Comparison of ENCODE assay signal across 26 cellular contexts in the genomic region with DNA sequence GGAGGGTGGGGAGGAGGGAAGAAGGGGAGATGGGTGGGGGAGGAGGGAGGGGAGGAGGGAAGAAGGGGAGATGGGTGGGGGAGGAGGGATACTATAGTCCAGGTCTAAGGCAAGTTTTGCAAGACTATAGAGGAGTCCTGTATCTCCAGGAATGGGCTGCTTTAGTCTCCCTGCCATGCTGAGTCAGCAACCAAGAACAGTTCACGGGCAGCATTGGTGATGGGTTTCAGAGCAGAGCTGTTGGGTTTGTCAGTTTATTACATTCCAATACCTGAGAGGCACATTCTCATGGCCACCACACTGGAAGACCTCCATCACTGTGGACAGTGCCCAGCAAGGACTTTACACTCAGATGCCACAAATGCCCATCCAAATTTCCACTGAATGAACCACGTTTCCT.
"Had no signal": no experiment of that assay in that cellular context is flagged by ENCODE, and none has a peak within 500 bp of the region (broad histone marks: within the 10 kb centered on the region; RNA-seq: fewer than 3 reads in every experiment).

No MANE protein-coding gene starts in this region.

- H3K27ac ChIP-seq: colonic mucosa, epithelial cell of prostate, esophagus squamous epithelium, gastrocnemius medialis, heart right ventricle, left lung, lower lobe of right lung had no signal

- H3K36me3 ChIP-seq: colonic mucosa, esophagus squamous epithelium, gastrocnemius medialis, heart right ventricle, left lung, lower lobe of right lung had no signal

- ATAC-seq: effector memory CD8-positive, alpha-beta T cell; esophagus mucosa; gastrocnemius medialis; heart right ventricle; left cardiac atrium; left lung; left ventricle myocardium superior; lower lobe of right lung; mucosa of descending colon had no signal

- H3K4me3 ChIP-seq: colonic mucosa, esophagus squamous epithelium, gastrocnemius medialis, heart right ventricle, left lung, lower lobe of right lung, mucosa of descending colon had no signal

- H3K4me1 ChIP-seq: colonic mucosa, esophagus squamous epithelium, gastrocnemius medialis, heart right ventricle, left lung, lower lobe of right lung had no signal

- DNase-seq: colonic mucosa; cortex of kidney; effector CD8-positive, alpha-beta T cell; effector memory CD8-positive, alpha-beta T cell; endodermal cell; erythroblast; esophagus squamous epithelium; foreskin fibroblast; foreskin melanocyte; gastrocnemius medialis; glutamatergic neuron; head of caudate nucleus; heart right ventricle; hippocampal formation; left cardiac atrium; left lung; left ventricle myocardium superior; lower lobe of right lung; mesenchymal stem cell; mucosa of descending colon; naive B cell had no signal

- FAIRE-seq: endometrium, islet of Langerhans, keratinocyte had no signal

- H3K27me3 ChIP-seq: colonic mucosa, esophagus squamous epithelium, gastrocnemius medialis, left lung had no signal

- H3K9me3 ChIP-seq: colonic mucosa, esophagus squamous epithelium, gastrocnemius medialis, left lung, lower lobe of right lung, mucosa of descending colon had no signal
